In genomic region chr10:70887804-70888800, GRCh38 we compare ENCODE assay signal across 8 cellular contexts. TPM values are rescaled to one million over a fixed set of nuclear protein-coding genes. Genes with fewer than 3 reads are reported as not detected.
DNase-seq lines count a peak whose midpoint lies in the region; ATAC-seq and TF ChIP-seq lines count a peak whose summit lies in the region.

Gene PCBD1 (minus strand): TSS chr10:70888565. CDS start chr10:70888533, 32 bp downstream.

- peak within 1 kb of the TSS; percentile 86 for H3K27ac Mint-ChIP-seq in activated CD4-positive, alpha-beta T cell treated with anti-CD3 and anti-CD28 coated beads, Interleukin-2, amount 10 ng/mL, durations not matched to agents 7 days and 5 days

- intact Hi-C loops in lower leg skin (cut with DNase I; ENCODE audit: low total_unique reads): loop anchor here (10.0 kb wide), 1 partner anchor 73 kb away; the partner anchor contains the start of gene SGPL1

- TF ChIP-seq CTCF in lower leg skin (IDR thresholded peaks at IDR 0.05): no peak

- peak within 1 kb of the TSS; percentile 79 for H3K4me3 Mint-ChIP-seq in activated CD4-positive, alpha-beta T cell treated with anti-CD3 and anti-CD28 coated beads, Interleukin-2, amount 10 ng/mL, durations not matched to agents 7 days and 5 days

- H3K4me3 ChIP-seq in lower leg skin (ENCODE audit: low read depth, poor library complexity, severe bottlenecking): peak within 1 kb of the TSS; percentile 65

- CTCF ChIA-PET in activated CD4-positive, alpha-beta T cell treated with anti-CD3 and anti-CD28 coated beads, Interleukin-2, amount 10 ng/mL, durations not matched to agents 7 days and 5 days (lab: Charles Lee): interaction anchor here (1.0 to 1.6 kb wide), 4 partner anchors 11 to 142 kb away, joined by 3 to 6 read pairs (median 4); no protein-coding TSS in a partner anchor

- no peak for TF ChIP-seq POLR2A in lower leg skin (IDR thresholded peaks at IDR 0.05)

- no peaks in the 10 kb centered on the region for H3K27me3 Mint-ChIP-seq in activated CD4-positive, alpha-beta T cell treated with anti-CD3 and anti-CD28 coated beads, Interleukin-2, amount 10 ng/mL, durations not matched to agents 7 days and 5 days

- WGBS in lower leg skin, 2 donors: 0 to 1% methylated on average over 50 to 51 of the region's 85 CpGs

- peaks cover 18% of the 10 kb centered on the region for H3K4me1 Mint-ChIP-seq in activated CD4-positive, alpha-beta T cell treated with anti-CD3 and anti-CD28 coated beads, Interleukin-2, amount 10 ng/mL, durations not matched to agents 7 days and 5 days

- ATAC-seq in HG02852 (IDR thresholded peaks at IDR 0.05; ENCODE audit: unreplicated experiment): peak; percentile 85

- H3K9me3 Mint-ChIP-seq in activated CD4-positive, alpha-beta T cell treated with anti-CD3 and anti-CD28 coated beads, Interleukin-2, amount 10 ng/mL, durations not matched to agents 7 days and 5 days: no peaks in the 10 kb centered on the region

- H3K36me3 Mint-ChIP-seq in activated CD4-positive, alpha-beta T cell treated with anti-CD3 and anti-CD28 coated beads, Interleukin-2, amount 10 ng/mL, durations not matched to agents 7 days and 5 days (ENCODE audit: low read depth): peaks cover 7% of the 10 kb centered on the region

- DNase-seq in NCI-H2081 (lab: John Stamatoyannopoulos, UW): peak; percentile 17 to 53
- DNase-seq in NCI-H2081 treated with DMSO at 0.1 percent for 48 hours (lab: John Stamatoyannopoulos, UW): no peak
- peak; percentile 14 for DNase-seq in NCI-H2107 (lab: John Stamatoyannopoulos, UW)
- DNase-seq in activated CD4-positive, alpha-beta T cell treated with anti-CD3 and anti-CD28 coated beads, Interleukin-2, amount 10 ng/mL, durations not matched to agents 7 days and 5 days: peak; percentile 76
- peak; percentile 43 to 80 for DNase-seq in dermis microvascular lymphatic vessel endothelial cell (ENCODE audit: low read depth in 2 of 2)
- peak; percentile 46 to 94 for DNase-seq in lower leg skin (ENCODE audit: low spot score in 2 of 2)
- DNase-seq in stimulated activated CD4-positive, alpha-beta T cell treated with anti-CD3 and anti-CD28 coated beads, Interleukin-4, amount 100 ng/mL, for 4 hours: peak; percentile 71 to 73

- POLR2A ChIA-PET in activated CD4-positive, alpha-beta T cell treated with anti-CD3 and anti-CD28 coated beads, Interleukin-2, amount 10 ng/mL, durations not matched to agents 7 days and 5 days (lab: Charles Lee): no interaction called here

RNA-seq across cellular contexts. Expression of gene PCBD1, which starts in this region (rescaled TPM):
- total RNA-seq in activated CD4-positive, alpha-beta T cell treated with anti-CD3 and anti-CD28 coated beads, Interleukin-2, amount 10 ng/mL, durations not matched to agents 7 days and 5 days: 10 to 100 TPM; 21.4 to 21.8 TPM
- total RNA-seq in dermis microvascular lymphatic vessel endothelial cell (53.9 and 55.3 TPM in 2 replicates), lower leg skin (10 to 100 TPM; 15.9 to 37.3 (median 21.3) TPM)
